ENCODE assay signal across 19 cellular contexts in genomic region chr10:19098803-19099202, GRCh38. TPM values are rescaled to one million over a fixed set of nuclear protein-coding genes. Genes with fewer than 3 reads are reported as not detected.
DNase-seq lines count a peak whose midpoint lies in the region; ATAC-seq and TF ChIP-seq lines count a peak whose summit lies in the region.
"Had no signal": no experiment of that assay in that cellular context is flagged by ENCODE, and none has a peak within 500 bp of the region (broad histone marks: within the 10 kb centered on the region; RNA-seq: fewer than 3 reads in every experiment).

No MANE protein-coding gene starts in this region.

- H3K4me1 ChIP-seq in uterus, result no peaks in the 10 kb centered on the region
- H3K4me1 ChIP-seq: A549; BLaER1 treated with 17β-estradiol and CSF1 and Interleukin-3, amounts not matched to agents 10 nM and 100 nM; Caco-2 had no signal

- TF ChIP-seq POLR2A in uterus (IDR thresholded peaks at IDR 0.05), result no peak

- peak; percentile 74 for ATAC-seq in left colon
- ATAC-seq: A549; CD8-positive, alpha-beta T cell had no signal

- no peak overlapping the region for H3K4me3 ChIP-seq in uterus
- H3K4me3 ChIP-seq: A549; BLaER1 treated with 17β-estradiol and CSF1 and Interleukin-3, amounts not matched to agents 10 nM and 100 nM had no signal

- H3K27me3 ChIP-seq in uterus, result no peaks in the 10 kb centered on the region
- H3K27me3 ChIP-seq: BLaER1 treated with 17β-estradiol and CSF1 and Interleukin-3, amounts not matched to agents 10 nM and 100 nM had no signal

- intact Hi-C loops in left colon (cut with DNase I, micrococcal nuclease) (no loop called here), uterus (cut with DNase I; ENCODE audit: low total_unique reads) (no loop called here)

- H3K27ac ChIP-seq in uterus, result no peak overlapping the region
- H3K27ac ChIP-seq: 22Rv1; A549; BLaER1 treated with 17β-estradiol and CSF1 and Interleukin-3, amounts not matched to agents 10 nM and 100 nM; C4-2B had no signal

- no peaks in the 10 kb centered on the region for H3K36me3 ChIP-seq in uterus
- H3K36me3 ChIP-seq: BLaER1 treated with 17β-estradiol and CSF1 and Interleukin-3, amounts not matched to agents 10 nM and 100 nM had no signal

- DNase-seq in NCI-H748 (lab: John Stamatoyannopoulos, UW; ENCODE audit: unreplicated experiment) (peak; percentile 0), NCI-H748 treated with DMSO at 0.1 percent for 48 hours (lab: John Stamatoyannopoulos, UW) (no peak), NCI-H526 (lab: John Stamatoyannopoulos, UW) (peak; percentile 24 to 72), left colon (no peak), anterior cingulate cortex (lab: John Stamatoyannopoulos, UW) (no peak), uterus (no peak)
- DNase-seq: AML-193; Caco-2; Calu3; CD4-positive, alpha-beta T cell; CD8-positive, alpha-beta T cell; DMS79 treated with DMSO at 0.1 percent for 48 hours; GF-D8 had no signal

- no peaks in the 10 kb centered on the region for H3K9me3 ChIP-seq in uterus
- H3K9me3 ChIP-seq: A549, Caco-2 had no signal

- TF ChIP-seq CTCF in uterus (IDR thresholded peaks at IDR 0.05), result no peak

RNA-seq across cellular contexts. Expression of gene MALRD1, which starts 50.2 kb away (rescaled TPM):
- total RNA-seq in left colon, result under 1 TPM; 0.15 to 0.36 TPM
- total RNA-seq in uterus, result 1 to 10 TPM in 2 of 4 donors, not detected in 2; 1.1 to 6.2 TPM
- total RNA-seq: A172; B cell; Calu3; CD4-positive, alpha-beta T cell; CD8-positive, alpha-beta T cell had no signal

Comparison
In these comparisons a context has a peak if more than half of its experiments do, and no peak if none do; other contexts are left out.
1. DNase-seq: peak in NCI-H748 (single experiment) and NCI-H526 (2 of 2); none in NCI-H748 treated with DMSO at 0.1 percent for 48 hours (single experiment), left colon (0 of 2), anterior cingulate cortex (0 of 58) and uterus (0 of 2).